Comparison of ENCODE assay signal across 28 cellular contexts in genomic region chr7:139982927-139983925, GRCh38.
"Had no signal": no experiment of that assay in that cellular context is flagged by ENCODE, and none has a peak within 500 bp of the region (broad histone marks: within the 10 kb centered on the region; RNA-seq: fewer than 3 reads in every experiment).

No MANE protein-coding gene starts in this region.

- H3K9me3 ChIP-seq: adrenal gland, breast epithelium, colonic mucosa, MG63, Peyer's patch, SJCRH30 had no signal

- H3K36me3 Mint-ChIP-seq: activated naive CD4-positive, alpha-beta T cell treated with anti-CD3 and anti-CD28 coated beads, Interleukin-2, amount 10 ng/mL, durations not matched to agents 7 days and 5 days; activated naive CD8-positive, alpha-beta T cell treated with anti-CD3 and anti-CD28 coated beads, Interleukin-2, amount 10 ng/mL, durations not matched to agents 7 days and 5 days had no signal

- H3K4me1 Mint-ChIP-seq: activated B cell treated with CpG ODN at 0.5 μM for 24 hours had no signal

- H3K9me3 Mint-ChIP-seq: activated B cell treated with CpG ODN at 0.5 μM for 24 hours; activated CD4-positive, alpha-beta memory T cell treated with anti-CD3 and anti-CD28 coated beads, Interleukin-2, amount 10 ng/mL, durations not matched to agents 7 days and 5 days; activated naive CD4-positive, alpha-beta T cell treated with anti-CD3 and anti-CD28 coated beads, Interleukin-2, amount 10 ng/mL, durations not matched to agents 7 days and 5 days; activated naive CD8-positive, alpha-beta T cell treated with anti-CD3 and anti-CD28 coated beads, Interleukin-2, amount 10 ng/mL, durations not matched to agents 7 days and 5 days; activated T-cell treated with anti-CD3 and anti-CD28 coated beads, Interleukin-2, amount 50 U/mL, for 72 hours; activated T-helper 2 cell treated with anti-CD3 and anti-CD28 coated beads, Interferon-gamma antibody, Interleukin-2, Interleukin-4, amounts not matched to agents 10 μg/mL and 5 μg/mL and 100 μg/mL, durations not matched to agents 14 hours and 24 hours and 36 hours had no signal

- H3K4me3 Mint-ChIP-seq: activated B cell treated with CpG ODN at 0.5 μM for 24 hours; activated CD4-positive, alpha-beta memory T cell treated with anti-CD3 and anti-CD28 coated beads, Interleukin-2, amount 10 ng/mL, durations not matched to agents 7 days and 5 days; activated naive CD4-positive, alpha-beta T cell treated with anti-CD3 and anti-CD28 coated beads, Interleukin-2, amount 10 ng/mL, durations not matched to agents 7 days and 5 days; activated naive CD8-positive, alpha-beta T cell treated with anti-CD3 and anti-CD28 coated beads, Interleukin-2, amount 10 ng/mL, durations not matched to agents 7 days and 5 days; activated T-cell treated with anti-CD3 and anti-CD28 coated beads, Interleukin-2, amount 50 U/mL, for 72 hours had no signal

- ATAC-seq: activated T-cell treated with anti-CD3 and anti-CD28 coated beads, Interleukin-2, amount 50 U/mL, for 72 hours; SK-N-SH treated with all-trans-retinoic acid at 6 μM for 48 hours had no signal

- H3K27me3 Mint-ChIP-seq: activated CD4-positive, alpha-beta memory T cell treated with anti-CD3 and anti-CD28 coated beads, Interleukin-2, amount 10 ng/mL, durations not matched to agents 7 days and 5 days had no signal

- DNase-seq: activated B cell treated with CpG ODN at 0.5 μM for 24 hours; activated CD4-positive, alpha-beta memory T cell treated with anti-CD3 and anti-CD28 coated beads, Interleukin-2, amount 10 ng/mL, durations not matched to agents 7 days and 5 days; activated CD4-positive, alpha-beta T cell treated with anti-CD3 and anti-CD28 coated beads for 1 hour; activated CD4-positive, alpha-beta T cell treated with anti-CD3 and anti-CD28 coated beads, Interleukin-2, amount 50 U/mL, for 1 hour; activated gamma-delta T cell treated with Interleukin-2 at 50 U/mL for 16 hours; activated naive CD4-positive, alpha-beta T cell treated with anti-CD3 and anti-CD28 coated beads, Interleukin-2, amount 10 ng/mL, durations not matched to agents 7 days and 5 days; activated naive CD8-positive, alpha-beta T cell treated with anti-CD3 and anti-CD28 coated beads, Interleukin-2, amount 10 ng/mL, durations not matched to agents 7 days and 5 days; activated T-cell treated with anti-CD3 and anti-CD28 coated beads for 4 hours; activated T-cell treated with anti-CD3 and anti-CD28 coated beads, Interleukin-2, amount 50 U/mL, for 72 hours; adrenal gland; anterior cingulate cortex; caudate nucleus; colonic mucosa; MG63; MV-4-11; NCI-H1092 treated with DMSO at 0.1 percent for 48 hours; NCI-H1417 treated with DMSO at 0.1 percent for 48 hours; NCI-H1694 treated with DMSO at 0.1 percent for 48 hours; NCI-H2029 treated with DMSO at 0.1 percent for 48 hours; NCI-H510A treated with DMSO at 0.1 percent for 48 hours; NCI-H69; Peyer's patch; Right ventricle myocardium superior; SJCRH30; SW 1271 had no signal

- H3K27ac Mint-ChIP-seq: activated B cell treated with CpG ODN at 0.5 μM for 24 hours; activated CD4-positive, alpha-beta memory T cell treated with anti-CD3 and anti-CD28 coated beads, Interleukin-2, amount 10 ng/mL, durations not matched to agents 7 days and 5 days; activated naive CD4-positive, alpha-beta T cell treated with anti-CD3 and anti-CD28 coated beads, Interleukin-2, amount 10 ng/mL, durations not matched to agents 7 days and 5 days; activated naive CD8-positive, alpha-beta T cell treated with anti-CD3 and anti-CD28 coated beads, Interleukin-2, amount 10 ng/mL, durations not matched to agents 7 days and 5 days; activated T-cell treated with anti-CD3 and anti-CD28 coated beads, Interleukin-2, amount 50 U/mL, for 72 hours; activated T-helper 2 cell treated with anti-CD3 and anti-CD28 coated beads, Interferon-gamma antibody, Interleukin-2, Interleukin-4, amounts not matched to agents 10 μg/mL and 5 μg/mL and 100 μg/mL, durations not matched to agents 14 hours and 24 hours and 36 hours had no signal
